In genomic region chr13:25701304-25701703, GRCh38 we compare ENCODE assay signal across 32 cellular contexts.
"Had no signal": no experiment of that assay in that cellular context is flagged by ENCODE, and none has a peak within 500 bp of the region (broad histone marks: within the 10 kb centered on the region; RNA-seq: fewer than 3 reads in every experiment).

No MANE protein-coding gene starts in this region.

- H3K4me1 ChIP-seq: body of pancreas, esophagus squamous epithelium, gastroesophageal sphincter, heart right ventricle had no signal

- H3K27ac Mint-ChIP-seq: activated B cell treated with CpG ODN at 0.5 μM for 24 hours; activated CD8-positive, alpha-beta T cell treated with anti-CD3 and anti-CD28 coated beads for 36 hours; activated naive CD8-positive, alpha-beta T cell; activated T-helper 17 cell treated with anti-CD3 and anti-CD28 coated beads, Interleukin-2, amount 50 U/mL, for 72 hours; effector memory CD8-positive, alpha-beta T cell; T-helper 17 cell; T-helper 2 cell treated with Interferon-gamma antibody and Interleukin-4, amounts not matched to agents 5 μg/mL and 100 μg/mL, for 36 hours had no signal

- H3K4me3 Mint-ChIP-seq: activated B cell treated with CpG ODN at 0.5 μM for 24 hours; activated CD8-positive, alpha-beta T cell treated with anti-CD3 and anti-CD28 coated beads for 36 hours; activated naive CD8-positive, alpha-beta T cell; activated T-cell treated with anti-CD3 and anti-CD28 coated beads, Interleukin-2, amount 50 U/mL, for 4 hours; activated T-helper 17 cell treated with anti-CD3 and anti-CD28 coated beads, Interleukin-2, amount 50 U/mL, for 72 hours; effector memory CD8-positive, alpha-beta T cell; T-helper 17 cell; T-helper 2 cell treated with Interferon-gamma antibody and Interleukin-4, amounts not matched to agents 5 μg/mL and 100 μg/mL, for 36 hours had no signal

- FAIRE-seq: colon had no signal

- DNase-seq: activated B cell treated with CpG ODN at 0.5 μM for 24 hours; activated CD4-positive, alpha-beta T cell treated with anti-CD3 and anti-CD28 coated beads for 1 hour; activated CD4-positive, alpha-beta T cell treated with anti-CD3 and anti-CD28 coated beads for 48 hours; activated CD4-positive, alpha-beta T cell treated with anti-CD3 and anti-CD28 coated beads, Interleukin-2, amount 50 U/mL, for 1 hour; activated CD4-positive, alpha-beta T cell treated with anti-CD3 and anti-CD28 coated beads, Interleukin-2, amount 50 U/mL, for 48 hours; activated CD8-positive, alpha-beta memory T cell treated with anti-CD3 and anti-CD28 coated beads for 24 hours; activated CD8-positive, alpha-beta T cell treated with anti-CD3 and anti-CD28 coated beads for 36 hours; activated effector memory CD4-positive, alpha-beta T cell treated with Interleukin-2 at 50 U/mL for 16 hours; activated gamma-delta T cell treated with Interleukin-2 at 50 U/mL for 16 hours; activated naive CD4-positive, alpha-beta T cell treated with anti-CD3 and anti-CD28 coated beads, Interleukin-2, amount 50 U/mL, for 16 hours; activated naive CD4-positive, alpha-beta T cell treated with Interleukin-2 at 50 U/mL for 16 hours; activated T-cell treated with anti-CD3 and anti-CD28 coated beads, Interleukin-2, amount 50 U/mL, for 4 hours; amniotic stem cell; anterior cingulate cortex; body of pancreas; caudate nucleus; cortex of kidney; dermis blood vessel endothelial cell; effector CD4-positive, alpha-beta T cell; effector memory CD8-positive, alpha-beta T cell; esophagus squamous epithelium; foreskin melanocyte; heart right ventricle; T-helper 1 cell; T-helper 17 cell; T1000; WERI-Rb-1 had no signal

- H3K27me3 Mint-ChIP-seq: activated B cell treated with CpG ODN at 0.5 μM for 24 hours; activated CD8-positive, alpha-beta T cell treated with anti-CD3 and anti-CD28 coated beads for 36 hours; activated naive CD8-positive, alpha-beta T cell had no signal

- H3K4me1 Mint-ChIP-seq: activated B cell treated with CpG ODN at 0.5 μM for 24 hours; activated T-helper 17 cell treated with anti-CD3 and anti-CD28 coated beads, Interleukin-2, amount 50 U/mL, for 72 hours; T-helper 17 cell had no signal

- H3K36me3 ChIP-seq: esophagus squamous epithelium, gastroesophageal sphincter, heart right ventricle, WERI-Rb-1 had no signal

- H3K27ac ChIP-seq: body of pancreas, esophagus squamous epithelium, gastroesophageal sphincter, heart right ventricle, WERI-Rb-1 had no signal

- H3K9me3 ChIP-seq: body of pancreas, esophagus squamous epithelium had no signal

- ATAC-seq: activated CD8-positive, alpha-beta T cell treated with anti-CD3 and anti-CD28 coated beads for 36 hours; activated T-cell treated with anti-CD3 and anti-CD28 coated beads, Interleukin-2, amount 50 U/mL, for 4 hours; activated T-helper 17 cell treated with anti-CD3 and anti-CD28 coated beads, Interleukin-2, amount 50 U/mL, for 72 hours; body of pancreas; effector memory CD8-positive, alpha-beta T cell; gastroesophageal sphincter; heart right ventricle; T-helper 17 cell had no signal

- H3K9me3 Mint-ChIP-seq: activated CD8-positive, alpha-beta T cell treated with anti-CD3 and anti-CD28 coated beads for 36 hours; activated T-cell treated with anti-CD3 and anti-CD28 coated beads, Interleukin-2, amount 50 U/mL, for 4 hours; activated T-helper 17 cell treated with anti-CD3 and anti-CD28 coated beads, Interleukin-2, amount 50 U/mL, for 72 hours; effector memory CD8-positive, alpha-beta T cell; T-helper 2 cell treated with Interferon-gamma antibody and Interleukin-4, amounts not matched to agents 5 μg/mL and 100 μg/mL, for 36 hours had no signal

- H3K4me3 ChIP-seq: body of pancreas, esophagus squamous epithelium, gastroesophageal sphincter, heart right ventricle had no signal

- H3K36me3 Mint-ChIP-seq: activated naive CD8-positive, alpha-beta T cell had no signal

- H3K27me3 ChIP-seq: body of pancreas, esophagus squamous epithelium, gastroesophageal sphincter, heart right ventricle had no signal
